30 cellular contexts compared by ENCODE assay signal in the genomic region with DNA sequence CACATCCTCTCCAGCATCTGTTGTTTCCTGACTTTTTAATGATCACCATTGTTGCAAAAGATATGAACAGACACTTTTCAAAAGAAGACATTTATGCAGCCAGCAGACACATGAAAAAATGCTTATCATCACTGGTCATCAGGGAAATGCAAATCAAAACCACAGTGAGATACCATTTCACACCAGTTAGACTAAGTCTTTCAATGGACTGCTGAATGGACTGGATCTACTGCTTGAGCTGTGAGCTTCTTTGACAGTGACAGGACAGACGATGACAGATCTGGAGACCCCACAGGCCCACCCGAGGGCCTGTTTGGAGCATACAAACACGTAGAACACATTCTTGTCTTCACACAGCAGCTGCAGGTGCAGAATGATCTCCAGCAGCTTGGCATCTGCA.
"Had no signal": no experiment of that assay in that cellular context is flagged by ENCODE, and none has a peak within 500 bp of the region (broad histone marks: within the 10 kb centered on the region; RNA-seq: fewer than 3 reads in every experiment).

No MANE protein-coding gene starts in this region.

- H3K4me1 ChIP-seq: Peyer's patch, SJSA1 had no signal

- H3K27ac ChIP-seq: Peyer's patch, SJSA1 had no signal

- ATAC-seq: PC-3, T-cell had no signal

- H3K4me2 ChIP-seq: SK-N-SH had no signal

- H3K9ac ChIP-seq: SK-N-SH had no signal

- H3K4me3 ChIP-seq: MG63, Peyer's patch, SJSA1 had no signal

- H3K9me3 ChIP-seq: MG63, Peyer's patch, SJSA1, SK-N-SH had no signal

- DNase-seq: Kasumi-1, MG63, NCI-H1048, NCI-H1092 treated with DMSO at 0.1 percent for 48 hours, NCI-H1105 treated with DMSO at 0.1 percent for 48 hours, NCI-H1417, NCI-H1436, NCI-H146, NCI-H1694, NCI-H187, NCI-H1930, NCI-H2029 treated with DMSO at 0.1 percent for 48 hours, NCI-H2081 treated with DMSO at 0.1 percent for 48 hours, NCI-H2107, NCI-H2171, NCI-H226, NCI-H446 treated with DMSO at 0.1 percent for 48 hours, NCI-H510A, NCI-H524, NCI-H69, NCI-H748 treated with DMSO at 0.1 percent for 48 hours, NCI-H82, PC-3, Peyer's patch, Right ventricle myocardium superior, RPMI8226, SHP77 treated with DMSO at 0.1 percent for 48 hours, SK-N-SH, T-cell had no signal

- H3K36me3 ChIP-seq: MG63, Peyer's patch, SJSA1 had no signal

- H3K27me3 ChIP-seq: MG63, Peyer's patch, SJSA1 had no signal
